ENCODE assay signal across 20 cellular contexts in the genomic region with DNA sequence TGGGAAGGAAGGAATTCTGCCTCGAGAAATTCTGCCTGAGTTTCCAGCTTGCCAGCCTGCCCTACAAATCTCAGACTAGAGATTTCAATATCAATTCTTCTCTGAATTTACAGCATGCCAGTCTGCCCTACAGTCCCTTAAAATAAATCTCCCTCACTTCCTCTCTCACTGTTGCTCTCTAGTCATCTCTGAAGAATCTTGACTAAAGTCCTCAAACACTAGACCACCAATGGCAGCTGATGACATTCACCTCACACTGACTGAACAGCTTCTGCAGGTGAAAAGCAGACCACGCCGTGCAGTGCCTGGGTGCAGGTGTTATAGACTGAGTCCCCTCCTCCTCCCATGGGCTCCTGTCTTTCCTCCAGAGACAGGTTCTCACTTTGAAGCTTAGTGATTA. TPM values are rescaled to one million over a fixed set of nuclear protein-coding genes. Genes with fewer than 3 reads are reported as not detected.
"Had no signal": no experiment of that assay in that cellular context is flagged by ENCODE, and none has a peak within 500 bp of the region (broad histone marks: within the 10 kb centered on the region; RNA-seq: fewer than 3 reads in every experiment).

No MANE protein-coding gene starts in this region.

- H3K36me3 ChIP-seq: adrenal gland, colonic mucosa, lower lobe of right lung had no signal

- DNase-seq: activated CD4-positive, alpha-beta T cell treated with anti-CD3 and anti-CD28 coated beads, Interleukin-2, amount 10 ng/mL, durations not matched to agents 24 days and 14 days; activated CD8-positive, alpha-beta memory T cell treated with anti-CD3 and anti-CD28 coated beads, Interleukin-2, amount 50 U/mL, for 4 hours; activated CD8-positive, alpha-beta T cell treated with anti-CD3 and anti-CD28 coated beads, Interleukin-2, amount 10 ng/mL, durations not matched to agents 7 days and 5 days; activated effector memory CD4-positive, alpha-beta T cell treated with anti-CD3 and anti-CD28 coated beads, Interleukin-2, amount 50 U/mL, for 16 hours; activated T-cell treated with anti-CD3 and anti-CD28 coated beads, Interleukin-2, amount 50 U/mL, for 48 hours; adrenal gland; caudate nucleus; colonic mucosa; foreskin keratinocyte; glutamatergic neuron; immature natural killer cell; left colon; lower lobe of right lung; midbrain; stimulated activated CD4-positive, alpha-beta T cell treated with anti-CD3 and anti-CD28 coated beads, Interleukin-4, amount 100 ng/mL, for 24 hours; stimulated activated naive CD8-positive, alpha-beta T cell treated with anti-CD3 and anti-CD28 coated beads, Interleukin-15, Interleukin-2, amounts not matched to agents 100 U/mL and 50 U/mL, for 24 hours; T-helper 17 cell had no signal

- H3K27ac Mint-ChIP-seq: activated CD4-positive, alpha-beta T cell treated with anti-CD3 and anti-CD28 coated beads, Interleukin-2, amount 10 ng/mL, durations not matched to agents 24 days and 14 days; activated CD8-positive, alpha-beta T cell treated with anti-CD3 and anti-CD28 coated beads, Interleukin-2, amount 10 ng/mL, durations not matched to agents 7 days and 5 days; activated naive CD4-positive, alpha-beta T cell treated with anti-CD3 and anti-CD28 coated beads, Interleukin-2, amount 50 U/mL, for 24 hours; immature natural killer cell; T-helper 17 cell; WTC11 had no signal

- H3K9me3 Mint-ChIP-seq: activated naive CD4-positive, alpha-beta T cell treated with anti-CD3 and anti-CD28 coated beads, Interleukin-2, amount 50 U/mL, for 24 hours had no signal

- H3K4me3 Mint-ChIP-seq: activated CD4-positive, alpha-beta T cell treated with anti-CD3 and anti-CD28 coated beads, Interleukin-2, amount 10 ng/mL, durations not matched to agents 24 days and 14 days; activated CD8-positive, alpha-beta T cell treated with anti-CD3 and anti-CD28 coated beads, Interleukin-2, amount 10 ng/mL, durations not matched to agents 7 days and 5 days; activated naive CD4-positive, alpha-beta T cell treated with anti-CD3 and anti-CD28 coated beads, Interleukin-2, amount 50 U/mL, for 24 hours; immature natural killer cell; T-helper 17 cell; WTC11 had no signal

- H3K4me3 ChIP-seq: adrenal gland, colonic mucosa, lower lobe of right lung had no signal

- H3K4me1 Mint-ChIP-seq: activated CD4-positive, alpha-beta T cell treated with anti-CD3 and anti-CD28 coated beads, Interleukin-2, amount 10 ng/mL, durations not matched to agents 24 days and 14 days; activated naive CD4-positive, alpha-beta T cell treated with anti-CD3 and anti-CD28 coated beads, Interleukin-2, amount 50 U/mL, for 24 hours; immature natural killer cell; T-helper 17 cell had no signal

- H3K27me3 Mint-ChIP-seq: activated naive CD4-positive, alpha-beta T cell treated with anti-CD3 and anti-CD28 coated beads, Interleukin-2, amount 50 U/mL, for 24 hours had no signal

- H3K27ac ChIP-seq: colonic mucosa, foreskin keratinocyte, lower lobe of right lung, parathyroid adenoma had no signal

- H3K36me3 Mint-ChIP-seq: activated naive CD4-positive, alpha-beta T cell treated with anti-CD3 and anti-CD28 coated beads, Interleukin-2, amount 50 U/mL, for 24 hours; immature natural killer cell; WTC11 had no signal

- H3K27me3 ChIP-seq: adrenal gland, colonic mucosa, foreskin keratinocyte had no signal

- ATAC-seq: activated CD8-positive, alpha-beta T cell treated with anti-CD3 and anti-CD28 coated beads, Interleukin-2, amount 10 ng/mL, durations not matched to agents 7 days and 5 days; foreskin keratinocyte; left colon; lower lobe of right lung; stimulated activated naive CD8-positive, alpha-beta T cell treated with anti-CD3 and anti-CD28 coated beads, Interleukin-15, Interleukin-2, amounts not matched to agents 100 U/mL and 50 U/mL, for 24 hours; T-helper 17 cell; WTC11 had no signal

- H3K9me3 ChIP-seq: adrenal gland, colonic mucosa, lower lobe of right lung had no signal

RNA-seq across cellular contexts. Expression of gene PPP1R3C, which starts 30.4 kb away (rescaled TPM):
- total RNA-seq: activated CD8-positive, alpha-beta T cell treated with anti-CD3 and anti-CD28 coated beads, Interleukin-2, amount 10 ng/mL, durations not matched to agents 7 days and 5 days had no signal
- polyA plus RNA-seq: immature natural killer cell had no signal
